ENCODE assay signal across 9 cellular contexts in genomic region chr3:120506828-120507774, GRCh38. TPM values are rescaled to one million over a fixed set of nuclear protein-coding genes. Genes with fewer than 3 reads are reported as not detected.
DNase-seq lines count a peak whose midpoint lies in the region; ATAC-seq, FAIRE-seq and TF ChIP-seq lines count a peak whose summit lies in the region.
"Had no signal": no experiment of that assay in that cellular context is flagged by ENCODE, and none has a peak within 500 bp of the region (broad histone marks: within the 10 kb centered on the region; RNA-seq: fewer than 3 reads in every experiment).

No MANE protein-coding gene starts in this region.

- intact Hi-C loops in breast epithelium (cut with DNase I; ENCODE audit: low total_unique reads) (no loop called here), HepG2 (cut with micrococcal nuclease; ENCODE audit: unreplicated experiment) (loop anchor here (1.0 kb wide), 3 partner anchors 49 to 263 kb away; no protein-coding TSS in a partner anchor)

- H3K4me1 ChIP-seq in breast epithelium (no peaks in the 10 kb centered on the region), HepG2 (ENCODE audit: insufficient read depth, low read length) (peaks cover 8% of the 10 kb centered on the region)

- ATAC-seq in HepG2: peak; percentile 71

- no TSS peak for BruUV-seq in HepG2 (replicated peaks; lab: Mats Ljungman, UMichigan)

- H3K4me2 ChIP-seq in HepG2 (ENCODE audit: low read depth, low read length): peak overlapping the region; percentile 28; the same call in 1 of the 2 replicates

- peak overlapping the region in 1 of 3 donors; percentile 44 for H3K4me3 ChIP-seq in breast epithelium
- peak overlapping the region in 1 of 3 experiments; percentile 12; a peak in 1 of 6 replicates for H3K4me3 ChIP-seq in HepG2 (replicated peaks in 1 of 3; ENCODE audit: insufficient read depth in 1 of 3, low read depth in 2 of 3, low read length in 3 of 3)

- H3K27me3 ChIP-seq in breast epithelium (no peaks in the 10 kb centered on the region), HepG2 (ENCODE audit: control insufficient read depth in 1 of 2, insufficient read depth in 2 of 2, low read length in 2 of 2) (peaks cover 0 to 8% of the 10 kb centered on the region in 2 experiments; a peak in 2 of 5 replicates)

- in situ Hi-C loops in HepG2 (cut with HindIII; ENCODE audit: extremely low pct_ligation_motif_present, low pct_unique_long_range_greater_than_20kb): no loop called here

- POLR2A ChIA-PET in HepG2 (lab: Yijun Ruan, JAX): no interaction called here

- FAIRE-seq in HepG2 (lab: Jason Lieb, UNC): peak; percentile 65
- FAIRE-seq: endometrium had no signal

- 13% methylated on average over 10 of the region's 10 CpGs for WGBS in HepG2 (ENCODE audit: low lambda C conversion rate)

- no peaks in the 10 kb centered on the region for H3K79me2 ChIP-seq in HepG2 (ENCODE audit: insufficient read depth, low read length)

- no peak for TF ChIP-seq RAD21 in HepG2 (CRISPR knock-in tag; IDR thresholded peaks at IDR 0.05)

- H4K20me1 ChIP-seq in HepG2 (ENCODE audit: insufficient read depth, low read length): no peaks in the 10 kb centered on the region

- peak overlapping the region in 1 of 2 donors; percentile 41 for H3K27ac ChIP-seq in breast epithelium
- H3K27ac ChIP-seq in HepG2 (ENCODE audit: extremely low read length, insufficient read depth, low read length): no peak overlapping the region

- H3K9me3 ChIP-seq in breast epithelium: no peaks in the 10 kb centered on the region
- H3K9me3 ChIP-seq in HepG2 (ENCODE audit: low read length): no peaks in the 10 kb centered on the region

- H3K9ac ChIP-seq in HepG2 (ENCODE audit: insufficient read depth, low read depth, low read length): no peak overlapping the region

- TF ChIP-seq CTCF in GM12873 (IDR thresholded peaks at IDR 0.05; ENCODE audit: insufficient read depth, low read depth, low read length, missing control alignments): peak; percentile 68
- peak; percentile 44 to 62 (median 57) for TF ChIP-seq CTCF in breast epithelium (IDR thresholded peaks at IDR 0.05)
- TF ChIP-seq CTCF in HepG2 (CRISPR knock-in tag; IDR thresholded peaks at IDR 0.05): peak; percentile 58

- CTCF ChIA-PET in HepG2 (lab: Yijun Ruan, JAX; ENCODE audit: low intra/inter-chr PET ratio, low total read pairs): interaction anchor here (1.5 kb wide), 1 partner anchor 263 kb away, joined by 14 read pairs; no protein-coding TSS in a partner anchor

- TF ChIP-seq EP300 in HepG2 (IDR thresholded peaks at IDR 0.05; ENCODE audit: low read depth in 2 of 2, low read length in 2 of 2): no peak
- no peak for TF ChIP-seq EP300 in HepG2 (CRISPR knock-in tag; IDR thresholded peaks at IDR 0.05; ENCODE audit: borderline replicate concordance)

- peak; percentile 33 for DNase-seq in AG08396 (ENCODE audit: low spot score)
- peak; percentile 73 for DNase-seq in NCI-H446 treated with DMSO at 0.1 percent for 48 hours (lab: John Stamatoyannopoulos, UW)
- no peak for DNase-seq in breast epithelium (ENCODE audit: low spot score in 2 of 2)
- peak; percentile 32 for DNase-seq in HepG2 (ENCODE audit: low spot score)
- no peak for DNase-seq in 8988T
- DNase-seq in inferior parietal cortex (ENCODE audit: extremely low spot score): no peak
- DNase-seq in HK-2 (ENCODE audit: unreplicated experiment): no peak

- no peak for TF ChIP-seq POLR2A in breast epithelium (IDR thresholded peaks at IDR 0.05)
- no peak for TF ChIP-seq POLR2A in HepG2 (IDR thresholded peaks at IDR 0.05; ENCODE audit: insufficient read depth in 1 of 2, low read depth in 2 of 2, low read length in 2 of 2)

- H2AFZ ChIP-seq in HepG2 (ENCODE audit: low read length): no peak overlapping the region

- H3K36me3 ChIP-seq in breast epithelium (no peaks in the 10 kb centered on the region), HepG2 (replicated peaks in 1 of 2; ENCODE audit: control insufficient read depth in 1 of 2, insufficient read depth in 2 of 2, low read length in 2 of 2) (no peaks in the 10 kb centered on the region)

TF ChIP-seq in HepG2, 621 proteins besides CTCF, POLR2A, EP300 and RAD21:
- TF ChIP-seq STAG1 (CRISPR knock-in tag; IDR thresholded peaks at IDR 0.05) (peak; percentile 25; the same call in 1 of the 2 replicates), SMC3 (IDR thresholded peaks at IDR 0.05; ENCODE audit: low read length) (peak; percentile 50; the same call in 1 of the 2 replicates), TBP (CRISPR knock-in tag; IDR thresholded peaks at IDR 0.05) (no peak), SP140L (CRISPR knock-in tag; IDR thresholded peaks at IDR 0.05; ENCODE audit: borderline replicate concordance) (no peak), USF2 (IDR thresholded peaks at IDR 0.05; ENCODE audit: low read depth, low read length) (no peak), USF2 (CRISPR knock-in tag; IDR thresholded peaks at IDR 0.05; ENCODE audit: borderline replicate concordance) (0 out of 2 replicates have a peak, but pooled peaks have one; percentile 25)

RNA-seq across cellular contexts. Expression of gene FSTL1, which starts 56.3 kb away (rescaled TPM):
- 1,000 to 10,000 TPM in 1 of 3 donors, 100 to 1,000 TPM in 2; 225 to 1,263 (median 355) TPM for total RNA-seq in breast epithelium
- 0.07 and 0.17 TPM in 2 replicates for total RNA-seq in HepG2 (2016; rRNA removed; fragmentation: Illumina TruSeq; extraction: Trizol)
- total RNA-seq in HepG2 (2016; cell fraction: cytosol; rRNA removed; fragmentation: Illumina TruSeq; extraction: Trizol; ENCODE audit: low read depth): not detected in 2 replicates
- total RNA-seq in HepG2 (2016; cell fraction: insoluble cytoplasmic fraction; rRNA removed; fragmentation: Illumina TruSeq; extraction: Trizol): 0.19 and 0.30 TPM in 2 replicates
- total RNA-seq in HepG2 (2016; cell fraction: membrane; rRNA removed; fragmentation: Illumina TruSeq; extraction: Trizol): 0.14 TPM in 1 of 2 replicates, not detected in the other
- total RNA-seq in HepG2 (2016; cell fraction: nucleus; rRNA removed; fragmentation: Illumina TruSeq; extraction: Trizol): 0.22 and 0.25 TPM in 2 replicates
- 0.18 and 0.29 TPM in 2 replicates for polyA plus RNA-seq in HepG2 (2011; rRNA removed)
- 0.12 and 0.40 TPM in 2 replicates for polyA plus RNA-seq in HepG2 (2011; cell fraction: cytosol; rRNA removed)
- polyA plus RNA-seq in HepG2 (2011; cell fraction: nucleus; rRNA removed): 0.64 and 1.1 TPM in 2 replicates
- polyA plus RNA-seq in HepG2 (2012): 0.11 and 0.23 TPM in 2 replicates
- not detected in 2 replicates for polyA plus RNA-seq in HepG2 (2016; cell fraction: cytosol; fragmentation: Illumina TruSeq; extraction: Trizol; ENCODE audit: low read depth)
- polyA plus RNA-seq in HepG2 (2016; cell fraction: insoluble cytoplasmic fraction; fragmentation: Illumina TruSeq; extraction: Trizol; ENCODE audit: low read depth): 0.14 and 0.49 TPM in 2 replicates
- polyA plus RNA-seq in HepG2 (2016; cell fraction: membrane; fragmentation: Illumina TruSeq; extraction: Trizol; ENCODE audit: low read depth): 0.03 and 0.05 TPM in 2 replicates
- polyA plus RNA-seq in HepG2 (2016; cell fraction: nucleus; fragmentation: Illumina TruSeq; extraction: Trizol; ENCODE audit: insufficient read depth, low read depth): not detected in 2 replicates
- 1.3 and 8.9 TPM in 2 replicates for polyA minus RNA-seq in HepG2 (2011; rRNA and poly(A)+ RNA removed; ENCODE audit: low replicate concordance)
- 0.69 TPM in 1 of 2 replicates, not detected in the other for polyA minus RNA-seq in HepG2 (2011; cell fraction: cytosol; rRNA and poly(A)+ RNA removed)
- 0.62 and 2.8 TPM in 2 replicates for polyA minus RNA-seq in HepG2 (2011; cell fraction: nucleus; rRNA and poly(A)+ RNA removed)

Comparison
In these comparisons a context has a peak if more than half of its experiments do, and no peak if none do; other contexts are left out.
1. DNase-seq: peak in AG08396 (single experiment), NCI-H446 treated with DMSO at 0.1 percent for 48 hours (single experiment) and HepG2 (single experiment); none in breast epithelium (0 of 2), 8988T (single experiment), inferior parietal cortex (single experiment) and HK-2 (single experiment).
2. RNA of gene FSTL1, which starts 56.3 kb away (total RNA-seq): 225 to 1,263 TPM in breast epithelium; 0.07 to 0.30 TPM in HepG2; every median in the first group is over 100 times any median in the second.
3. Peak in every context shown above with its lines, with median percentiles within 50 percentile points of each other: CTCF ChIP-seq.